17 cellular contexts compared by ENCODE assay signal in genomic region chr12:93901739-93902138, GRCh38.
A peak's percentile ranks its signal among the peaks of the same experiment; 100 is the strongest.
DNase-seq lines count a peak whose midpoint lies in the region; ATAC-seq and TF ChIP-seq lines count a peak whose summit lies in the region.
"Had no signal": no experiment of that assay in that cellular context is flagged by ENCODE, and none has a peak within 500 bp of the region (broad histone marks: within the 10 kb centered on the region; RNA-seq: fewer than 3 reads in every experiment).

No MANE protein-coding gene starts in this region.

- no peak overlapping the region for H2AK5ac ChIP-seq in IMR-90 (ENCODE audit: low read depth, low read length)

- H4K91ac ChIP-seq in IMR-90 (ENCODE audit: insufficient read depth, low read depth, low read length): no peak overlapping the region

- no TSS peak for BruUV-seq in IMR-90 (replicated peaks; lab: Mats Ljungman, UMichigan)

- POLR2A ChIA-PET in HEK293T (lab: Yijun Ruan, JAX): no interaction called here
- POLR2A ChIA-PET in IMR-90 (lab: Charles Lee; ENCODE audit: unreplicated experiment): no interaction called here

- TF ChIP-seq CTCF in IMR-90 (conservative IDR thresholded peaks at IDR 0.05; ENCODE audit: low read depth, low read length) (no peak), ovary (IDR thresholded peaks at IDR 0.05) (no peak)

- H3K4me3 ChIP-seq in IMR-90 (ENCODE audit: insufficient read depth, low read depth, low read length): no peak overlapping the region
- no peak overlapping the region for H3K4me3 ChIP-seq in ovary
- H3K4me3 ChIP-seq: GM23338 had no signal

- H2AFZ ChIP-seq in IMR-90 (replicated peaks; ENCODE audit: low read length, poor library complexity): no peak overlapping the region
- H2AFZ ChIP-seq: GM23338 had no signal

- no peak overlapping the region for H2BK120ac ChIP-seq in IMR-90 (ENCODE audit: low read depth, low read length)

- H3K18ac ChIP-seq in IMR-90 (ENCODE audit: low read depth, low read length): no peak overlapping the region

- CTCF ChIA-PET in HEK293T (lab: Yijun Ruan, JAX) (no interaction called here), IMR-90 (lab: Yijun Ruan, JAX) (no interaction called here)

- H3K79me1 ChIP-seq in IMR-90 (ENCODE audit: low read depth in 1 of 2, low read length in 2 of 2): no peaks in the 10 kb centered on the region

- H3K14ac ChIP-seq in IMR-90 (replicated peaks; ENCODE audit: low read depth, low read length): no peak overlapping the region

- no peak overlapping the region for H3K4me2 ChIP-seq in IMR-90 (ENCODE audit: low read depth, low read length)
- H3K4me2 ChIP-seq: GM23338 had no signal

- no peak overlapping the region for H2BK20ac ChIP-seq in IMR-90 (ENCODE audit: low read depth, low read length)

- intact Hi-C loops in IMR-90 (cut with micrococcal nuclease): no loop called here
- intact Hi-C loops in ovary (cut with DNase I): no loop called here

- no peak overlapping the region for H4K5ac ChIP-seq in IMR-90 (ENCODE audit: low read depth, low read length)

- dilution Hi-C loops in IMR-90 (cut with HindIII; ENCODE audit: low sequenced_read_pairs, unreplicated experiment): no loop called here

- H3K27me3 ChIP-seq in IMR-90 (ENCODE audit: control insufficient read depth, insufficient read depth, low read length) (no peaks in the 10 kb centered on the region), ovary (no peaks in the 10 kb centered on the region)

- H3K4me1 ChIP-seq in IMR-90 (ENCODE audit: control insufficient read depth, insufficient read depth, low read length) (no peaks in the 10 kb centered on the region), ovary (ENCODE audit: insufficient read depth) (no peaks in the 10 kb centered on the region)

- no peak for ATAC-seq in IMR-90 (ENCODE audit: low read depth)
- ATAC-seq: GM23338, HCT116 had no signal

- no peak overlapping the region for H3K56ac ChIP-seq in IMR-90 (ENCODE audit: extremely low read depth, insufficient read depth, low read length)

- H3K9me3 ChIP-seq in IMR-90 (ENCODE audit: control insufficient read depth, insufficient read depth, low read length) (no peaks in the 10 kb centered on the region), ovary (no peaks in the 10 kb centered on the region)

- H3K9ac ChIP-seq in IMR-90 (ENCODE audit: low read depth, low read length): no peak overlapping the region

- H4K20me1 ChIP-seq in IMR-90 (ENCODE audit: insufficient read depth, low read length): no peaks in the 10 kb centered on the region

- H2BK15ac ChIP-seq in IMR-90 (ENCODE audit: low read depth, low read length): peak overlapping the region; percentile 53; the same call in 2 of the 3 replicates

- H3K4ac ChIP-seq in IMR-90 (ENCODE audit: low read depth, low read length): no peak overlapping the region

- WGBS in IMR-90 (ENCODE audit: extremely low coverage in 2 of 2, insufficient read length in 1 of 2), 2 experiments: no CpG with 5 or more reads among the region's 3 CpGs
- WGBS in ovary, 3 donors: 86 to 94% (median 91%) methylated on average over 3 of the region's 3 CpGs

- TF ChIP-seq EP300 in ovary (IDR thresholded peaks at IDR 0.05): no peak

- no peak for TF ChIP-seq RAD21 in IMR-90 (IDR thresholded peaks at IDR 0.05; ENCODE audit: low read length)

- H2AK9ac ChIP-seq in IMR-90 (replicated peaks; ENCODE audit: low read depth, low read length, poor library complexity): no peak overlapping the region

- no peak overlapping the region for H3K23ac ChIP-seq in IMR-90 (ENCODE audit: low read depth, low read length)

- TF ChIP-seq POLR2A in IMR-90 (IDR thresholded peaks at IDR 0.05; ENCODE audit: low read depth, low read length): no peak
- no peak for TF ChIP-seq POLR2A in ovary (IDR thresholded peaks at IDR 0.05)

- no peak for DNase-seq in HEK293T (ENCODE audit: extremely low spot score)
- DNase-seq in IMR-90: no peak
- peak; percentile 14 for DNase-seq in NOMO-1 treated with DMSO at 0.1 percent for 48 hours (lab: John Stamatoyannopoulos, UW; ENCODE audit: unreplicated experiment)
- no peak for DNase-seq in ovary
- DNase-seq in kidney tubule cell (ENCODE audit: low spot score): no peak
- no peak for DNase-seq in retina
- DNase-seq: C1 segment of cervical spinal cord; Calu3; CD4-positive, alpha-beta memory T cell; COR-L47; DMS53; DMS79 treated with DMSO at 0.1 percent for 48 hours; GF-D8; H9; HFFc6 had no signal

- no peaks in the 10 kb centered on the region for H3K36me3 ChIP-seq in IMR-90 (ENCODE audit: control insufficient read depth, insufficient read depth, low read length)
- H3K36me3 ChIP-seq in ovary: no peaks in the 10 kb centered on the region

- H3K27ac ChIP-seq in IMR-90 (ENCODE audit: insufficient read depth, low read length) (no peak overlapping the region), ovary (no peak overlapping the region)

- H4K8ac ChIP-seq in IMR-90 (ENCODE audit: low read depth in 2 of 2, low read length in 2 of 2): no peak overlapping the region

- no peak overlapping the region for H2BK5ac ChIP-seq in IMR-90 (ENCODE audit: low read depth, low read length, poor library complexity, severe bottlenecking)

- H3K9me1 ChIP-seq in IMR-90 (ENCODE audit: insufficient read depth, low read length): no peaks in the 10 kb centered on the region

- in situ Hi-C loops in IMR-90 (cut with MboI; ENCODE audit: low sequenced_read_pairs): no loop called here

TF ChIP-seq in HEK293T, 16 proteins besides CTCF, POLR2A, EP300 and RAD21:
- TF ChIP-seq FOXM1 (IDR thresholded peaks at IDR 0.05; ENCODE audit: borderline replicate concordance) (no peak), ELF4 (IDR thresholded peaks at IDR 0.05) (no peak), PKNOX1 (IDR thresholded peaks at IDR 0.05) (0 out of 2 replicates have a peak, but pooled peaks have one; percentile 2)

TF ChIP-seq in IMR-90, 13 proteins besides CTCF, POLR2A, EP300 and RAD21:
- no peak for TF ChIP-seq MAFK (IDR thresholded peaks at IDR 0.05; ENCODE audit: low read depth, low read length)
- no peak for TF ChIP-seq SMC3 (IDR thresholded peaks at IDR 0.05; ENCODE audit: low read depth, low read length)
- TF ChIP-seq RFX5 (IDR thresholded peaks at IDR 0.05; ENCODE audit: low read depth, low read length): no peak
- TF ChIP-seq USF2 (IDR thresholded peaks at IDR 0.05; ENCODE audit: low read depth, low read length): no peak
- TF ChIP-seq NFE2L2 (IDR thresholded peaks at IDR 0.05; ENCODE audit: low read depth, low read length): no peak
- no peak for TF ChIP-seq MXI1 (IDR thresholded peaks at IDR 0.05; ENCODE audit: borderline replicate concordance, low read depth, low read length)
- TF ChIP-seq CHD1 (IDR thresholded peaks at IDR 0.05; ENCODE audit: low read depth, low read length): no peak
- no peak for TF ChIP-seq CEBPB (IDR thresholded peaks at IDR 0.05; ENCODE audit: low read depth, low read length)
- no peak for TF ChIP-seq MAZ (IDR thresholded peaks at IDR 0.05; ENCODE audit: borderline replicate concordance, low read depth, low read length)
- no peak for TF ChIP-seq ELK1 (IDR thresholded peaks at IDR 0.05; ENCODE audit: borderline replicate concordance, low read depth, low read length)
- no peak for TF ChIP-seq FOS (IDR thresholded peaks at IDR 0.05; ENCODE audit: low read depth, low read length)
- TF ChIP-seq RCOR1 (IDR thresholded peaks at IDR 0.05; ENCODE audit: insufficient replicate concordance, low read length): no peak
- TF ChIP-seq BHLHE40 (IDR thresholded peaks at IDR 0.05; ENCODE audit: low read depth, low read length): no peak
TF ChIP-seq in IMR-90: peak in this region for 0.
